12 cellular contexts compared by ENCODE assay signal in the genomic region with DNA sequence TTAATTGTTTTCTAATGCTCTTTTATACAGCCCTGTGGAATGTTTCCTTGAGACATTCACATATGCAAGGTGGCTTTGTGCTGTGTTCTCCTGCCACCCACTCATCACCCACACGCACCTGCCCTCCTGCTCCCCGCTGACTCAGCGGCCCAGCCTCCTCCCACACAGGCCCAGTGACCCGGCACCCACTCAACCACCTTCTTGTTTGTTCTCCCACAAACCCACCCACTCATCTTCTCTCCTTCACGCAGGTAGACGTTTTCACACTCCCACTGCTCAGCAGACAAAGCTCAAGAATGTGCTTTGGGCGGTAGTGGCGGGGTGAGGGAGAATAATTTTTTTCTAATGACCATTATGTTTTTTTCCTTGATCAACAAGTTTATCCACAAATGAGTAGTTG. TPM values are rescaled to one million over a fixed set of nuclear protein-coding genes. Genes with fewer than 3 reads are reported as not detected.
DNase-seq lines count a peak whose midpoint lies in the region; ATAC-seq, FAIRE-seq and TF ChIP-seq lines count a peak whose summit lies in the region.
"Had no signal": no experiment of that assay in that cellular context is flagged by ENCODE, and none has a peak within 500 bp of the region (broad histone marks: within the 10 kb centered on the region; RNA-seq: fewer than 3 reads in every experiment).

No MANE protein-coding gene starts in this region.

- ATAC-seq in activated CD4-positive, CD25-positive, alpha-beta regulatory T cell treated with anti-CD3 and anti-CD28 coated beads, Interleukin-2, amount 50 U/mL, for 24 hours, result peak; percentile 55 to 56
- no peak for ATAC-seq in sciatic nerve

- TF ChIP-seq CTCF in D721Med (IDR thresholded peaks at IDR 0.05; ENCODE audit: insufficient read depth, missing control alignments), result no peak

- no peak for FAIRE-seq in D721Med (lab: Jason Lieb, UNC)
- FAIRE-seq: A204.1 had no signal

- intact Hi-C loops in sciatic nerve (cut with DNase I), result no loop called here

- DNase-seq in activated CD4-positive, CD25-positive, alpha-beta regulatory T cell (lab: John Stamatoyannopoulos, UW), result no peak
- DNase-seq in activated CD4-positive, alpha-beta T cell treated with anti-CD3 and anti-CD28 coated beads, Interleukin-2, amount 50 U/mL, for 48 hours, result peak; percentile 13 to 28
- DNase-seq in kidney tubule cell (ENCODE audit: low spot score), result peak; percentile 30
- DNase-seq in stimulated activated CD8-positive, alpha-beta memory T cell treated with anti-CD3 and anti-CD28 coated beads, Interleukin-4, amount 100 ng/mL, for 48 hours, result peak; percentile 41
- no peak for DNase-seq in D721Med (ENCODE audit: insufficient read length, low spot score)
- DNase-seq in sciatic nerve (ENCODE audit: low spot score), result no peak
- DNase-seq in ecto neural progenitor cell (ENCODE audit: low spot score), result no peak
- DNase-seq: KBM-7, NCI-H2227 treated with DMSO at 0.1 percent for 48 hours, SHP77 had no signal

RNA-seq across cellular contexts. Expression of gene NEMP2, which starts 28.6 kb away (rescaled TPM):
- total RNA-seq in sciatic nerve, result 5.6 TPM

Comparison
In these comparisons a context has a peak if more than half of its experiments do, and no peak if none do; other contexts are left out.
1. DNase-seq: peak in activated CD4-positive, alpha-beta T cell treated with anti-CD3 and anti-CD28 coated beads, Interleukin-2, amount 50 U/mL, for 48 hours (2 of 2), kidney tubule cell (single experiment) and stimulated activated CD8-positive, alpha-beta memory T cell treated with anti-CD3 and anti-CD28 coated beads, Interleukin-4, amount 100 ng/mL, for 48 hours (single experiment); none in activated CD4-positive, CD25-positive, alpha-beta regulatory T cell (0 of 4), D721Med (single experiment), sciatic nerve (single experiment) and ecto neural progenitor cell (single experiment).